1 cellular context compared by ENCODE assay signal in the genomic region with DNA sequence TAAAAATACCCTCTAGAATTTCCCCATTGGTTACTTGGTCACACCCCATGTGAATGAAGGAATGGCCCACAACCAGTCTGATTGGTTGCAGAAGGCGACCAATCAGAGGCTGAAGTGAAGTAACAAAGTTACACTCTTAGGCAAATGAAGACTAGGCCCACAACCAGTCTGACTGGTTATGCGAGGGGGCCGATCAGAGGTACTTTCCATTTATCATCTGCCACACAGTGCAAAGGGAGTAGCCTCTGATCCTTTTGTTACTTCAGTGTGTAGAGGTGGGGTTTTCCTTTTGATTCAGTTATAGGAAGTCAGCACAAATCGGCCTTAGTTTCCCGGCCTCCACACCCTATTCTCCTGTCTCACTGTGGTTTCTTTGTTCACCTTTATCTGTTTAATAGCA.
TF ChIP-seq lines count a peak whose summit lies in the region.

No MANE protein-coding gene starts in this region.

TF ChIP-seq in GM12878, 131 proteins besides CTCF, POLR2A, EP300 and RAD21 (continued from another document):
- TF ChIP-seq, protein P1, sequence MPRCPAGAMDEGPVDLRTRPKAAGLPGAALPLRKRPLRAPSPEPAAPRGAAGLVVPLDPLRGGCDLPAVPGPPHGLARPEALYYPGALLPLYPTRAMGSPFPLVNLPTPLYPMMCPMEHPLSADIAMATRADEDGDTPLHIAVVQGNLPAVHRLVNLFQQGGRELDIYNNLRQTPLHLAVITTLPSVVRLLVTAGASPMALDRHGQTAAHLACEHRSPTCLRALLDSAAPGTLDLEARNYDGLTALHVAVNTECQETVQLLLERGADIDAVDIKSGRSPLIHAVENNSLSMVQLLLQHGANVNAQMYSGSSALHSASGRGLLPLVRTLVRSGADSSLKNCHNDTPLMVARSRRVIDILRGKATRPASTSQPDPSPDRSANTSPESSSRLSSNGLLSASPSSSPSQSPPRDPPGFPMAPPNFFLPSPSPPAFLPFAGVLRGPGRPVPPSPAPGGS (IDR thresholded peaks at IDR 0.05; ENCODE audit: borderline replicate concordance, insufficient read depth, low read depth, low read length, poor library complexity, severe bottlenecking): no peak
- TF ChIP-seq, protein P2, sequence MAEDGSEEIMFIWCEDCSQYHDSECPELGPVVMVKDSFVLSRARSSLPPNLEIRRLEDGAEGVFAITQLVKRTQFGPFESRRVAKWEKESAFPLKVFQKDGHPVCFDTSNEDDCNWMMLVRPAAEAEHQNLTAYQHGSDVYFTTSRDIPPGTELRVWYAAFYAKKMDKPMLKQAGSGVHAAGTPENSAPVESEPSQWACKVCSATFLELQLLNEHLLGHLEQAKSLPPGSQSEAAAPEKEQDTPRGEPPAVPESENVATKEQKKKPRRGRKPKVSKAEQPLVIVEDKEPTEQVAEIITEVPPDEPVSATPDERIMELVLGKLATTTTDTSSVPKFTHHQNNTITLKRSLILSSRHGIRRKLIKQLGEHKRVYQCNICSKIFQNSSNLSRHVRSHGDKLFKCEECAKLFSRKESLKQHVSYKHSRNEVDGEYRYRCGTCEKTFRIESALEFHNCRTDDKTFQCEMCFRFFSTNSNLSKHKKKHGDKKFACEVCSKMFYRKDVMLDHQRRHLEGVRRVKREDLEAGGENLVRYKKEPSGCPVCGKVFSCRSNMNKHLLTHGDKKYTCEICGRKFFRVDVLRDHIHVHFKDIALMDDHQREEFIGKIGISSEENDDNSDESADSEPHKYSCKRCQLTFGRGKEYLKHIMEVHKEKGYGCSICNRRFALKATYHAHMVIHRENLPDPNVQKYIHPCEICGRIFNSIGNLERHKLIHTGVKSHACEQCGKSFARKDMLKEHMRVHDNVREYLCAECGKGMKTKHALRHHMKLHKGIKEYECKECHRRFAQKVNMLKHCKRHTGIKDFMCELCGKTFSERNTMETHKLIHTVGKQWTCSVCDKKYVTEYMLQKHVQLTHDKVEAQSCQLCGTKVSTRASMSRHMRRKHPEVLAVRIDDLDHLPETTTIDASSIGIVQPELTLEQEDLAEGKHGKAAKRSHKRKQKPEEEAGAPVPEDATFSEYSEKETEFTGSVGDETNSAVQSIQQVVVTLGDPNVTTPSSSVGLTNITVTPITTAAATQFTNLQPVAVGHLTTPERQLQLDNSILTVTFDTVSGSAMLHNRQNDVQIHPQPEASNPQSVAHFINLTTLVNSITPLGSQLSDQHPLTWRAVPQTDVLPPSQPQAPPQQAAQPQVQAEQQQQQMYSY (CRISPR knock-in tag; IDR thresholded peaks at IDR 0.05): no peak
- 0 out of 2 replicates have a peak, but pooled peaks have one; percentile 22 for TF ChIP-seq NBN (IDR thresholded peaks at IDR 0.05)
- TF ChIP-seq EED (IDR thresholded peaks at IDR 0.05; ENCODE audit: low read depth): 0 out of 2 replicates have a peak, but pooled peaks have one; percentile 32
- peak; percentile 39; the same call in 1 of the 2 replicates for TF ChIP-seq POLR2AphosphoS5 (IDR thresholded peaks at IDR 0.05; ENCODE audit: low read length)
- TF ChIP-seq ZNF24 (IDR thresholded peaks at IDR 0.05): peak; percentile 34; the same call in 1 of the 2 replicates
- TF ChIP-seq, protein P3, sequence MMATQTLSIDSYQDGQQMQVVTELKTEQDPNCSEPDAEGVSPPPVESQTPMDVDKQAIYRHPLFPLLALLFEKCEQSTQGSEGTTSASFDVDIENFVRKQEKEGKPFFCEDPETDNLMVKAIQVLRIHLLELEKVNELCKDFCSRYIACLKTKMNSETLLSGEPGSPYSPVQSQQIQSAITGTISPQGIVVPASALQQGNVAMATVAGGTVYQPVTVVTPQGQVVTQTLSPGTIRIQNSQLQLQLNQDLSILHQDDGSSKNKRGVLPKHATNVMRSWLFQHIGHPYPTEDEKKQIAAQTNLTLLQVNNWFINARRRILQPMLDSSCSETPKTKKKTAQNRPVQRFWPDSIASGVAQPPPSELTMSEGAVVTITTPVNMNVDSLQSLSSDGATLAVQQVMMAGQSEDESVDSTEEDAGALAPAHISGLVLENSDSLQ (IDR thresholded peaks at IDR 0.05): peak; percentile 58; the same call in 1 of the 2 replicates
- TF ChIP-seq IKZF1 (conservative IDR thresholded peaks at IDR 0.05): peak; percentile 42; the same call in 1 of the 2 replicates
- peak; percentile 84; the same call in 2 of the 3 replicates for TF ChIP-seq POU2F2 (IDR thresholded peaks at IDR 0.05; ENCODE audit: borderline replicate concordance, low read depth, low read length)
- TF ChIP-seq, protein P4, sequence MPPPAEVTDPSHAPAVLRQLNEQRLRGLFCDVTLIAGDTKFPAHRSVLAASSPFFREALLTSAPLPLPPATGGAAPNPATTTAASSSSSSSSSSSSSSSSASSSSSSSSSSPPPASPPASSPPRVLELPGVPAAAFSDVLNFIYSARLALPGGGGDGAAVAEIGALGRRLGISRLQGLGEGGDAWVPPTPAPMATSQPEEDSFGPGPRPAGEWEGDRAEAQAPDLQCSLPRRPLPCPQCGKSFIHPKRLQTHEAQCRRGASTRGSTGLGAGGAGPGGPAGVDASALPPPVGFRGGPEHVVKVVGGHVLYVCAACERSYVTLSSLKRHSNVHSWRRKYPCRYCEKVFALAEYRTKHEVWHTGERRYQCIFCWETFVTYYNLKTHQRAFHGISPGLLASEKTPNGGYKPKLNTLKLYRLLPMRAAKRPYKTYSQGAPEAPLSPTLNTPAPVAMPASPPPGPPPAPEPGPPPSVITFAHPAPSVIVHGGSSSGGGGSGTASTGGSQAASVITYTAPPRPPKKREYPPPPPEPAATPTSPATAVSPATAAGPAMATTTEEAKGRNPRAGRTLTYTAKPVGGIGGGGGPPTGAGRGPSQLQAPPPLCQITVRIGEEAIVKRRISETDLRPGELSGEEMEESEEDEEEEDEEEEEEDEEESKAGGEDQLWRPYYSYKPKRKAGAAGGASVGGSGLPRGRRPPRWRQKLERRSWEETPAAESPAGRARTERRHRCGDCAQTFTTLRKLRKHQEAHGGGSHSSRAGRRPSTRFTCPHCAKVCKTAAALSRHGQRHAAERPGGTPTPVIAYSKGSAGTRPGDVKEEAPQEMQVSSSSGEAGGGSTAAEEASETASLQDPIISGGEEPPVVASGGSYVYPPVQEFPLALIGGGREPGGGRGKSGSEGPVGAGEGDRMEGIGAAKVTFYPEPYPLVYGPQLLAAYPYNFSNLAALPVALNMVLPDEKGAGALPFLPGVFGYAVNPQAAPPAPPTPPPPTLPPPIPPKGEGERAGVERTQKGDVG (CRISPR knock-in tag; IDR thresholded peaks at IDR 0.05): no peak
- no peak for TF ChIP-seq SP1 (IDR thresholded peaks at IDR 0.05; ENCODE audit: low read depth, low read length)
- peak; percentile 40; the same call in 1 of the 2 replicates for TF ChIP-seq FOXM1 (IDR thresholded peaks at IDR 0.05; ENCODE audit: low read depth, low read length)
